In the genomic region with DNA sequence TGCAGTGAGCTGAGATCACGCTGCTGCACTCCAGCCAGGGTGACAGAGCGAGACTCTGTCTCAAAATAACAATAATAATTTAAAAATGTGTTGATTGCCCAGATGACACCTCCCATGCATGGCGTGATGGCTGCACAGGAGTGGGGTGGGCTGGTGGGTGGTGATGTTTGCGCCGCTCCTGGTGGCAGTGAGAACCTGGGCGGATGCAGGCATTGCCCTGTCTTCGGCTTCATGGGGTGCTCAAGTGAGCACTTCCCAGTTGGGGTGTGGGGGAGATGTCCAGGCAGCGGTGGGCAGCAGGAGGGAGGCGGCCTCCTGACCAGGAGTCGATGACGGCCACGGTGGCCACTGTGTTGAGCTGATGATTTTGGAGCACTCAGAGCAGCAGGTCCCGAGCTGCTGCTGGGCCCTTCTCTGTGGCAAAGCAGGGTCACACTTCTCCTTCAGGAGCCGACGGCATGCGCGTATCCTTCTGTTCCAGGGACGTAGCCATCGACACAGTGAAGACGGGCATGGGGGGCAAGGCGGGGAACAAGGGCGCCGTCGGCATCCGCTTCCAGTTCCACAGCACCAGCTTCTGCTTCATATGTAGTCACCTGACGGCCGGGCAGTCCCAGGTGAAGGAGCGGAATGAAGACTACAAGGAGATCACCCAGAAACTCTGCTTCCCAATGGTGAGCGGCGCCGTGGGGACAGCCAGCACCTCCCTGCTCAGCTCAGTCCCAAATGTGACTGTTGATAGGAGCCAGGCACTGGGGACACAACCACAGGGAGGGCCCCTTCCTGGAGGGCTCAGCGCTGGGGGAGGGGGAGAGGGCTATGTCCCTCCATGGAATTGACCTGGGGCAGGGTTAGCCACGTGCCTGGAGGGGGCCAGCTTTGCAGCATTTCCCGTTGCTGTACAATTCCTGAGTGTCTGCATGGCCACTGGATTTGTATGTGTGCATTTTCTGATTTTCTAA, we compare ENCODE assay signal across 1 cellular context.
TF ChIP-seq lines count a peak whose summit lies in the region.

No MANE protein-coding gene starts in this region.

TF ChIP-seq in HepG2, 621 proteins besides CTCF, POLR2A, EP300 and RAD21 (continued from another document and continues in another):
- TF ChIP-seq ETS1 (CRISPR knock-in tag; IDR thresholded peaks at IDR 0.05) (no peak), ZNF766 (CRISPR knock-in tag; IDR thresholded peaks at IDR 0.05; ENCODE audit: borderline replicate concordance) (no peak), KDM1A (CRISPR knock-in tag; IDR thresholded peaks at IDR 0.05) (no peak), NFRKB (IDR thresholded peaks at IDR 0.05) (no peak), HDAC2 (CRISPR knock-in tag; IDR thresholded peaks at IDR 0.05) (no peak), HBP1 (CRISPR knock-in tag; IDR thresholded peaks at IDR 0.05; ENCODE audit: low read depth) (no peak), ZNF556 (CRISPR knock-in tag; IDR thresholded peaks at IDR 0.05; ENCODE audit: borderline replicate concordance) (no peak), SRY (CRISPR knock-in tag; IDR thresholded peaks at IDR 0.05) (peak; percentile 58; the same call in 1 of the 2 replicates), SKIL (CRISPR knock-in tag; IDR thresholded peaks at IDR 0.05; ENCODE audit: borderline replicate concordance) (no peak), ZBTB38 (CRISPR knock-in tag; IDR thresholded peaks at IDR 0.05) (0 out of 2 replicates have a peak, but pooled peaks have one; percentile 54), CHCHD3 (CRISPR knock-in tag; IDR thresholded peaks at IDR 0.05) (0 out of 2 replicates have a peak, but pooled peaks have one; percentile 57), BORCS8-MEF2B (CRISPR knock-in tag; IDR thresholded peaks at IDR 0.05) (no peak), ZNF615 (CRISPR knock-in tag; IDR thresholded peaks at IDR 0.05; ENCODE audit: borderline replicate concordance) (no peak), ZNF788 (CRISPR knock-in tag; IDR thresholded peaks at IDR 0.05; ENCODE audit: borderline replicate concordance) (no peak; the same call in 1 of the 2 replicates), ZZZ3 (CRISPR knock-in tag; IDR thresholded peaks at IDR 0.05; ENCODE audit: borderline replicate concordance) (no peak), ZNF143 (CRISPR knock-in tag; IDR thresholded peaks at IDR 0.05) (no peak), FOXK2 (IDR thresholded peaks at IDR 0.05) (no peak), ZBTB4 (CRISPR knock-in tag; IDR thresholded peaks at IDR 0.05; ENCODE audit: borderline replicate concordance) (0 out of 2 replicates have a peak, but pooled peaks have one; percentile 4), ZNF251 (CRISPR knock-in tag; IDR thresholded peaks at IDR 0.05) (no peak), ZFP37 (CRISPR knock-in tag; IDR thresholded peaks at IDR 0.05; ENCODE audit: borderline replicate concordance) (no peak), FOXA1 (IDR thresholded peaks at IDR 0.05) (no peak), FOXA1 (CRISPR knock-in tag; IDR thresholded peaks at IDR 0.05) (no peak), ZNF230 (CRISPR knock-in tag; IDR thresholded peaks at IDR 0.05) (no peak), MBNL3 (CRISPR knock-in tag; conservative IDR thresholded peaks at IDR 0.05) (no peak), ZNF557 (CRISPR knock-in tag; IDR thresholded peaks at IDR 0.05) (no peak), ATRX (CRISPR knock-in tag; IDR thresholded peaks at IDR 0.05; ENCODE audit: borderline replicate concordance) (no peak), ZNF704 (CRISPR knock-in tag; IDR thresholded peaks at IDR 0.05; ENCODE audit: borderline replicate concordance) (no peak), KMT2B (CRISPR knock-in tag; IDR thresholded peaks at IDR 0.05) (no peak), ZNF17 (CRISPR knock-in tag; IDR thresholded peaks at IDR 0.05) (no peak), ZNF362 (CRISPR knock-in tag; IDR thresholded peaks at IDR 0.05; ENCODE audit: borderline replicate concordance) (no peak), ADNP (CRISPR knock-in tag; IDR thresholded peaks at IDR 0.05) (no peak), MAFK (conservative IDR thresholded peaks at IDR 0.05 in 1 of 2, IDR thresholded peaks at IDR 0.05 in 1 of 2; ENCODE audit: low read length in 2 of 2) (no peak), ATF7-NPFF (CRISPR knock-in tag; IDR thresholded peaks at IDR 0.05; ENCODE audit: low read depth) (0 out of 2 replicates have a peak, but pooled peaks have one; percentile 40), ZNF605 (CRISPR knock-in tag; IDR thresholded peaks at IDR 0.05) (0 out of 2 replicates have a peak, but pooled peaks have one; percentile 42), ZNF670 (CRISPR knock-in tag; IDR thresholded peaks at IDR 0.05; ENCODE audit: borderline replicate concordance) (no peak), PATZ1 (CRISPR knock-in tag; IDR thresholded peaks at IDR 0.05) (no peak)
- TF ChIP-seq, protein P1, sequence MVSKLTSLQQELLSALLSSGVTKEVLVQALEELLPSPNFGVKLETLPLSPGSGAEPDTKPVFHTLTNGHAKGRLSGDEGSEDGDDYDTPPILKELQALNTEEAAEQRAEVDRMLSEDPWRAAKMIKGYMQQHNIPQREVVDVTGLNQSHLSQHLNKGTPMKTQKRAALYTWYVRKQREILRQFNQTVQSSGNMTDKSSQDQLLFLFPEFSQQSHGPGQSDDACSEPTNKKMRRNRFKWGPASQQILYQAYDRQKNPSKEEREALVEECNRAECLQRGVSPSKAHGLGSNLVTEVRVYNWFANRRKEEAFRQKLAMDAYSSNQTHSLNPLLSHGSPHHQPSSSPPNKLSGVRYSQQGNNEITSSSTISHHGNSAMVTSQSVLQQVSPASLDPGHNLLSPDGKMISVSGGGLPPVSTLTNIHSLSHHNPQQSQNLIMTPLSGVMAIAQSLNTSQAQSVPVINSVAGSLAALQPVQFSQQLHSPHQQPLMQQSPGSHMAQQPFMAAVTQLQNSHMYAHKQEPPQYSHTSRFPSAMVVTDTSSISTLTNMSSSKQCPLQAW (CRISPR knock-in tag; IDR thresholded peaks at IDR 0.05): no peak
- TF ChIP-seq, protein P2, sequence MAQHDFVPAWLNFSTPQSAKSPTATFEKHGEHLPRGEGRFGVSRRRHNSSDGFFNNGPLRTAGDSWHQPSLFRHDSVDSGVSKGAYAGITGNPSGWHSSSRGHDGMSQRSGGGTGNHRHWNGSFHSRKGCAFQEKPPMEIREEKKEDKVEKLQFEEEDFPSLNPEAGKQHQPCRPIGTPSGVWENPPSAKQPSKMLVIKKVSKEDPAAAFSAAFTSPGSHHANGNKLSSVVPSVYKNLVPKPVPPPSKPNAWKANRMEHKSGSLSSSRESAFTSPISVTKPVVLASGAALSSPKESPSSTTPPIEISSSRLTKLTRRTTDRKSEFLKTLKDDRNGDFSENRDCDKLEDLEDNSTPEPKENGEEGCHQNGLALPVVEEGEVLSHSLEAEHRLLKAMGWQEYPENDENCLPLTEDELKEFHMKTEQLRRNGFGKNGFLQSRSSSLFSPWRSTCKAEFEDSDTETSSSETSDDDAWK (CRISPR knock-in tag; IDR thresholded peaks at IDR 0.05): no peak
- TF ChIP-seq, protein P3, sequence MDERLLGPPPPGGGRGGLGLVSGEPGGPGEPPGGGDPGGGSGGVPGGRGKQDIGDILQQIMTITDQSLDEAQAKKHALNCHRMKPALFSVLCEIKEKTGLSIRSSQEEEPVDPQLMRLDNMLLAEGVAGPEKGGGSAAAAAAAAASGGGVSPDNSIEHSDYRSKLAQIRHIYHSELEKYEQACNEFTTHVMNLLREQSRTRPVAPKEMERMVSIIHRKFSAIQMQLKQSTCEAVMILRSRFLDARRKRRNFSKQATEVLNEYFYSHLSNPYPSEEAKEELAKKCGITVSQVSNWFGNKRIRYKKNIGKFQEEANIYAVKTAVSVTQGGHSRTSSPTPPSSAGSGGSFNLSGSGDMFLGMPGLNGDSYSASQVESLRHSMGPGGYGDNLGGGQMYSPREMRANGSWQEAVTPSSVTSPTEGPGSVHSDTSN (CRISPR knock-in tag; IDR thresholded peaks at IDR 0.05): no peak
- TF ChIP-seq, protein P4, sequence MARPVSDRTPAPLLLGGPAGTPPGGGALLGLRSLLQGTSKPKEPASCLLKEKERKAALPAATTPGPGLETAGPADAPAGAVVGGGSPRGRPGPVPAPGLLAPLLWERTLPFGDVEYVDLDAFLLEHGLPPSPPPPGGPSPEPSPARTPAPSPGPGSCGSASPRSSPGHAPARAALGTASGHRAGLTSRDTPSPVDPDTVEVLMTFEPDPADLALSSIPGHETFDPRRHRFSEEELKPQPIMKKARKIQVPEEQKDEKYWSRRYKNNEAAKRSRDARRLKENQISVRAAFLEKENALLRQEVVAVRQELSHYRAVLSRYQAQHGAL (CRISPR knock-in tag; IDR thresholded peaks at IDR 0.05; ENCODE audit: not compliant biosample characterization): no peak
